1 cellular context compared by ENCODE assay signal in the genomic region with DNA sequence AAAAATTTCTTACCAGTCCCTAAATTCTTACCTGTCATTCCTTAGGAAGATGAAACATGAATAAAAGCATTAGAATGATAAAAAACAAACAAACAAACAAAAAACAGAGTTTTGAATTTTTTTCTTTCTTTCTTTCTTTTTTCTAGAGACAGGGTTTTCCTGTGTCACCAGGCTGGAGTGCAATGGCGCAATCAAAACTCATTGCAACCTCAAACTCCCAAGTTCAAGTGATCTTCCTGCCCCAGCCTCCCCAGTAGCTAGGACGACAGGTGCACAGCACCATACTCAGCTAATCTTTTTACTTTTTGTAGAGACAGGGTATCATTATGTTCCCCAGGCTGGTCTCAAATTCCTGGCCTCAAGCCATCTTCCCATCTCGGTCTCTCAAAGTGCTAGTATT.
TF ChIP-seq lines count a peak whose summit lies in the region.

No MANE protein-coding gene starts in this region.

TF ChIP-seq in HepG2, 621 proteins besides CTCF, POLR2A, EP300 and RAD21 (continued from another document):
- TF ChIP-seq MIER2 (CRISPR knock-in tag; IDR thresholded peaks at IDR 0.05), result no peak
- TF ChIP-seq, protein P1, sequence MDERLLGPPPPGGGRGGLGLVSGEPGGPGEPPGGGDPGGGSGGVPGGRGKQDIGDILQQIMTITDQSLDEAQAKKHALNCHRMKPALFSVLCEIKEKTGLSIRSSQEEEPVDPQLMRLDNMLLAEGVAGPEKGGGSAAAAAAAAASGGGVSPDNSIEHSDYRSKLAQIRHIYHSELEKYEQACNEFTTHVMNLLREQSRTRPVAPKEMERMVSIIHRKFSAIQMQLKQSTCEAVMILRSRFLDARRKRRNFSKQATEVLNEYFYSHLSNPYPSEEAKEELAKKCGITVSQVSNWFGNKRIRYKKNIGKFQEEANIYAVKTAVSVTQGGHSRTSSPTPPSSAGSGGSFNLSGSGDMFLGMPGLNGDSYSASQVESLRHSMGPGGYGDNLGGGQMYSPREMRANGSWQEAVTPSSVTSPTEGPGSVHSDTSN (CRISPR knock-in tag; IDR thresholded peaks at IDR 0.05), result no peak
- TF ChIP-seq XRCC5 (optimal IDR thresholded peaks at IDR 0.05; ENCODE audit: low read length), result no peak
- TF ChIP-seq, protein P2, sequence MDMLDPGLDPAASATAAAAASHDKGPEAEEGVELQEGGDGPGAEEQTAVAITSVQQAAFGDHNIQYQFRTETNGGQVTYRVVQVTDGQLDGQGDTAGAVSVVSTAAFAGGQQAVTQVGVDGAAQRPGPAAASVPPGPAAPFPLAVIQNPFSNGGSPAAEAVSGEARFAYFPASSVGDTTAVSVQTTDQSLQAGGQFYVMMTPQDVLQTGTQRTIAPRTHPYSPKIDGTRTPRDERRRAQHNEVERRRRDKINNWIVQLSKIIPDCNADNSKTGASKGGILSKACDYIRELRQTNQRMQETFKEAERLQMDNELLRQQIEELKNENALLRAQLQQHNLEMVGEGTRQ (IDR thresholded peaks at IDR 0.05; ENCODE audit: low read depth, low read length), result no peak
- TF ChIP-seq, protein P2 (CRISPR knock-in tag; IDR thresholded peaks at IDR 0.05; ENCODE audit: borderline replicate concordance), result no peak
- TF ChIP-seq, protein P3, sequence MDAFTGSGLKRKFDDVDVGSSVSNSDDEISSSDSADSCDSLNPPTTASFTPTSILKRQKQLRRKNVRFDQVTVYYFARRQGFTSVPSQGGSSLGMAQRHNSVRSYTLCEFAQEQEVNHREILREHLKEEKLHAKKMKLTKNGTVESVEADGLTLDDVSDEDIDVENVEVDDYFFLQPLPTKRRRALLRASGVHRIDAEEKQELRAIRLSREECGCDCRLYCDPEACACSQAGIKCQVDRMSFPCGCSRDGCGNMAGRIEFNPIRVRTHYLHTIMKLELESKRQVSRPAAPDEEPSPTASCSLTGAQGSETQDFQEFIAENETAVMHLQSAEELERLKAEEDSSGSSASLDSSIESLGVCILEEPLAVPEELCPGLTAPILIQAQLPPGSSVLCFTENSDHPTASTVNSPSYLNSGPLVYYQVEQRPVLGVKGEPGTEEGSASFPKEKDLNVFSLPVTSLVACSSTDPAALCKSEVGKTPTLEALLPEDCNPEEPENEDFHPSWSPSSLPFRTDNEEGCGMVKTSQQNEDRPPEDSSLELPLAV (CRISPR knock-in tag; conservative IDR thresholded peaks at IDR 0.05; ENCODE audit: low read depth), result no peak
- TF ChIP-seq, protein P4, sequence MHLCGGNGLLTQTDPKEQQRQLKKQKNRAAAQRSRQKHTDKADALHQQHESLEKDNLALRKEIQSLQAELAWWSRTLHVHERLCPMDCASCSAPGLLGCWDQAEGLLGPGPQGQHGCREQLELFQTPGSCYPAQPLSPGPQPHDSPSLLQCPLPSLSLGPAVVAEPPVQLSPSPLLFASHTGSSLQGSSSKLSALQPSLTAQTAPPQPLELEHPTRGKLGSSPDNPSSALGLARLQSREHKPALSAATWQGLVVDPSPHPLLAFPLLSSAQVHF (CRISPR knock-in tag; IDR thresholded peaks at IDR 0.05), result no peak
TF ChIP-seq in HepG2: peak in this region for 1.
